9 cellular contexts compared by ENCODE assay signal in the genomic region with DNA sequence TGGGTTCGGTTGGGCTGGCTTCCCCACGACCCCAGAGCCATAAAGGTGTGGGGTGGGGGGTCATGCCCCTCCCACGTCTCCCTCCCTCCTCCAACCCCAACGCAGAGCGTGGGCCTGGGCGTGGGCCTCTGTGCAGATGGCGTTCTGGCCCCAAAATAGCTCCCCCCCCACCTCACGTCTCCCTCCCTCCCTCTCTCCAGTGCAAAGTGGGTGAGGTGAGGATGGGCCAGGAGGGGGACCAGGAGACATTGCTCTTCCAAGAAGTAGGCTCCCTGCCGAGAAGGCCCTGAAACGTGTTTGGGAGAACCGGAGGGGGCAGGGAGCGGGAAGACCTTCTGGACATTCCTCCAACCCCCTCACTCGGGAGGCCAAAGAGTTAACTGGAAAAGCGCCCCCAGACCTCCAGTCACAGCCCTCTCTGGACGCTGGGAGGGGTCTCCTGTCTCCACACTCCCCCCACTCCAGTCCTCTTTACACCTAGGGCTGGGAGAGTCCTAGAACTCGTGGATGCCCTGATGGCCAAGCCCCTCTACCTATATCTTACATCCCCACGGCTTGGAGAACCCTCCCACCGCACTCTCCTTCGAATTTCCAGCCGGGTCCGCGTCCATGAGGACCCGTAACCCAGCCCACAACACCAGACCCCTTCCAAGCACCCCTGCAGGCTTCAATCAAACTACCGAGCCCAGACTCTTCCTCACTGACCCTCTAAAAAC. TPM values are rescaled to one million over a fixed set of nuclear protein-coding genes. Genes with fewer than 3 reads are reported as not detected.
DNase-seq lines count a peak whose midpoint lies in the region; FAIRE-seq and TF ChIP-seq lines count a peak whose summit lies in the region.
"Had no signal": no experiment of that assay in that cellular context is flagged by ENCODE, and none has a peak within 500 bp of the region (broad histone marks: within the 10 kb centered on the region; RNA-seq: fewer than 3 reads in every experiment).

No MANE protein-coding gene starts in this region.

- H3K4me1 ChIP-seq in ACC112 (ENCODE audit: control insufficient read depth, insufficient read depth, low read length, unreplicated experiment) = peaks cover 3% of the 10 kb centered on the region
- no peaks in the 10 kb centered on the region for H3K4me1 ChIP-seq in kidney (ENCODE audit: control insufficient read depth in 1 of 2, insufficient read depth in 1 of 2, low read depth in 1 of 2, low read length in 2 of 2)

- H3K79me2 ChIP-seq in ACC112 (ENCODE audit: control insufficient read depth, insufficient read depth, low read length, unreplicated experiment) = no peaks in the 10 kb centered on the region

- H3K4me3 ChIP-seq in ACC112 (ENCODE audit: low read depth, low read length) (peak overlapping the region; percentile 65; the same call in 1 of the 2 replicates), kidney epithelial cell (ENCODE audit: low read depth, low read length) (peak overlapping the region; percentile 15), kidney (ENCODE audit: low read length in 2 of 2) (no peak overlapping the region)

- DNase-seq in GM20000 (ENCODE audit: low spot score) (peak; percentile 40), kidney epithelial cell (ENCODE audit: low read depth) (no peak), hippocampal formation (lab: John Stamatoyannopoulos, UW) (no peak), kidney (no peak), A172 (ENCODE audit: low spot score) (no peak)
- DNase-seq in central memory CD4-positive, alpha-beta T cell = no peak
- DNase-seq: DND-41 had no signal

- no peak overlapping the region for H2AFZ ChIP-seq in ACC112 (ENCODE audit: low read length, unreplicated experiment)

- no peaks in the 10 kb centered on the region for H3K36me3 ChIP-seq in ACC112 (ENCODE audit: insufficient read depth, low read length)
- no peaks in the 10 kb centered on the region for H3K36me3 ChIP-seq in kidney epithelial cell (ENCODE audit: control insufficient read depth, insufficient read depth, low read length)
- no peaks in the 10 kb centered on the region for H3K36me3 ChIP-seq in kidney (ENCODE audit: control insufficient read depth in 1 of 2, insufficient read depth in 2 of 2, low read length in 2 of 2)

- TF ChIP-seq CTCF in GM20000 (IDR thresholded peaks at IDR 0.05; ENCODE audit: extremely low read depth, missing control alignments) (no peak), kidney epithelial cell (IDR thresholded peaks at IDR 0.05; ENCODE audit: insufficient read depth, low read length, poor library complexity, severe bottlenecking) (no peak), kidney (IDR thresholded peaks at IDR 0.05; ENCODE audit: borderline replicate concordance, extremely low read depth, insufficient read depth) (no peak)

- FAIRE-seq in kidney (lab: Jason Lieb, UNC) = no peak

- H3K27ac ChIP-seq in ACC112 (ENCODE audit: low read depth, low read length) (no peak overlapping the region), angular gyrus (ENCODE audit: low read depth, low read length) (peak overlapping the region; percentile 8), kidney (ENCODE audit: low read depth in 2 of 2, low read length in 2 of 2) (no peak overlapping the region)

- peaks cover 26% of the 10 kb centered on the region for H3K27me3 ChIP-seq in ACC112 (ENCODE audit: insufficient read depth, low read length)
- peaks cover 39% of the 10 kb centered on the region for H3K27me3 ChIP-seq in kidney epithelial cell (ENCODE audit: control insufficient read depth, insufficient read depth, low read length)

- H3K9ac ChIP-seq in kidney (ENCODE audit: low read length in 2 of 2) = no peak overlapping the region

- intact Hi-C loops in kidney (cut with DNase I) = no loop called here

- H3K9me3 ChIP-seq in kidney (ENCODE audit: control insufficient read depth in 1 of 2, low read length in 2 of 2) = no peaks in the 10 kb centered on the region

RNA-seq across cellular contexts. Expression of a gene that starts 0.9 kb away (rescaled TPM):
- total RNA-seq in kidney epithelial cell (0.27 and 2.0 TPM in 2 replicates), kidney (2.2 TPM)
- 0.06 TPM for polyA plus RNA-seq in kidney (ENCODE audit: insufficient read depth, low read depth, low replicate concordance)
- total RNA-seq in A172 (2014; rRNA removed; shearing (Covaris generic)) = 0.34 and 6.2 TPM in 2 replicates

RNA-seq across cellular contexts. Expression of a gene that starts 32.0 kb away (rescaled TPM):
- total RNA-seq in kidney epithelial cell (43.1 and 57.4 TPM in 2 replicates), kidney (56.1 TPM)
- polyA plus RNA-seq in kidney (ENCODE audit: insufficient read depth, low read depth, low replicate concordance) = 25.2 TPM
- total RNA-seq in A172 (2014; rRNA removed; shearing (Covaris generic)) = 14.2 and 27.8 TPM in 2 replicates

Comparison
In these comparisons a context has a peak if more than half of its experiments do, and no peak if none do; other contexts are left out.
1. H3K4me3 ChIP-seq: peak in ACC112 (single experiment) and kidney epithelial cell (single experiment); none in kidney (0 of 2).